In genomic region chr3:153706706-153707105, GRCh38 we compare ENCODE assay signal across 25 cellular contexts.
"Had no signal": no experiment of that assay in that cellular context is flagged by ENCODE, and none has a peak within 500 bp of the region (broad histone marks: within the 10 kb centered on the region; RNA-seq: fewer than 3 reads in every experiment).

No MANE protein-coding gene starts in this region.

- DNase-seq: activated CD4-positive, alpha-beta T cell treated with anti-CD3 and anti-CD28 coated beads for 48 hours; activated CD4-positive, alpha-beta T cell treated with anti-CD3 and anti-CD28 coated beads, Interleukin-2, amount 50 U/mL, for 4 hours; activated CD4-positive, CD25-positive, alpha-beta regulatory T cell treated with anti-CD3 and anti-CD28 coated beads, Interleukin-2, amount 50 U/mL, for 72 hours; activated CD8-positive, alpha-beta memory T cell treated with anti-CD3 and anti-CD28 coated beads, Interleukin-2, amount 50 U/mL, for 48 hours; activated CD8-positive, alpha-beta T cell treated with anti-CD3 and anti-CD28 coated beads, Interleukin-2, amount 10 ng/mL, durations not matched to agents 7 days and 5 days; activated gamma-delta T cell; activated naive CD4-positive, alpha-beta T cell treated with anti-CD3 and anti-CD28 coated beads for 36 hours; activated T-cell treated with anti-CD3 and anti-CD28 coated beads, Interleukin-2, amount 50 U/mL, for 24 hours; amygdala; Kasumi-1; NCI-H1930; NCI-H2171; NCI-H226; NCI-H526; NCI-H774; Peyer's patch; Right ventricle myocardium superior; SW 1271 had no signal

- H3K27ac Mint-ChIP-seq: activated CD8-positive, alpha-beta T cell treated with anti-CD3 and anti-CD28 coated beads, Interleukin-2, amount 10 ng/mL, durations not matched to agents 7 days and 5 days; activated naive CD4-positive, alpha-beta T cell treated with anti-CD3 and anti-CD28 coated beads for 36 hours; activated naive CD8-positive, alpha-beta T cell; activated T-cell treated with anti-CD3 and anti-CD28 coated beads, Interleukin-2, amount 50 U/mL, for 24 hours; activated T-helper 1 cell treated with anti-CD3 and anti-CD28 coated beads, Interleukin-12 subunit alpha, Interleukin-12 subunit beta, Interleukin-2, Interleukin-4 antibody, amounts not matched to agents 30 ng/mL and 10 ng/mL and 1 ng/mL, durations not matched to agents 14 hours and 24 hours and 36 hours; brain had no signal

- H3K9me3 ChIP-seq: Peyer's patch, SJSA1 had no signal

- H3K27ac ChIP-seq: Peyer's patch, RWPE1, SJSA1 had no signal

- H3K36me3 Mint-ChIP-seq: activated naive CD8-positive, alpha-beta T cell; brain had no signal

- H3K27me3 ChIP-seq: Peyer's patch, SJSA1 had no signal

- H3K9me3 Mint-ChIP-seq: activated T-cell treated with anti-CD3 and anti-CD28 coated beads, Interleukin-2, amount 50 U/mL, for 24 hours had no signal

- H3K4me3 ChIP-seq: K562, Peyer's patch, SJSA1 had no signal

- H3K4me1 Mint-ChIP-seq: brain had no signal

- H3K4me1 ChIP-seq: Peyer's patch, SJSA1 had no signal

- H3K4me3 Mint-ChIP-seq: activated CD8-positive, alpha-beta T cell treated with anti-CD3 and anti-CD28 coated beads, Interleukin-2, amount 10 ng/mL, durations not matched to agents 7 days and 5 days; activated naive CD4-positive, alpha-beta T cell treated with anti-CD3 and anti-CD28 coated beads for 36 hours; activated naive CD8-positive, alpha-beta T cell; activated T-cell treated with anti-CD3 and anti-CD28 coated beads, Interleukin-2, amount 50 U/mL, for 24 hours; activated T-helper 1 cell treated with anti-CD3 and anti-CD28 coated beads, Interleukin-12 subunit alpha, Interleukin-12 subunit beta, Interleukin-2, Interleukin-4 antibody, amounts not matched to agents 30 ng/mL and 10 ng/mL and 1 ng/mL, durations not matched to agents 14 hours and 24 hours and 36 hours; brain had no signal

- H3K36me3 ChIP-seq: Peyer's patch, SJSA1 had no signal

- ATAC-seq: activated CD8-positive, alpha-beta T cell treated with anti-CD3 and anti-CD28 coated beads, Interleukin-2, amount 10 ng/mL, durations not matched to agents 7 days and 5 days; K562; SK-N-SH treated with all-trans-retinoic acid at 6 μM for 48 hours had no signal
